ENCODE assay signal across 8 cellular contexts in the genomic region with DNA sequence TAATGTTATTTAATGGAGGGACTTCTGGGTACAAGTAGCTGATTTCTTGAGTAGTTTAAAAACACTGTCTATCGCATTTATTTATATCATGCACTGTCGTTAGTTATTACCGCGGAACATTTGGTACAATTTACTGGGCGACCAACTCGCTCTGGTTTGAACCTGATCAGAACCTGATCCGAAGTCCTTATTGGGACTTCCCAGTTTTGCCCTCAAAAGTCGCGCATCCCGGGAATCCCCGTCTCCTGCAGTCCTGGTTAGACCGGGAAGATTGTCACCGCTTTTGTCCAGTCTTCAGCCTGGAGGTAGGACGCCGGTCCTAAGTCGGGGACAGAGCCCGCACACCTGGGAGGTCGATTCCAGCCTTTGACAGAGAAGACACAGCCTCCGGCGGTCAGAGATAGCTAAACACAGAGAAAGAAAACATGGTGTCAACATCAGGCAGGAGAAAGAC. TPM values are rescaled to one million over a fixed set of nuclear protein-coding genes. Genes with fewer than 3 reads are reported as not detected.
DNase-seq lines count a peak whose midpoint lies in the region; ATAC-seq and TF ChIP-seq lines count a peak whose summit lies in the region.

No MANE protein-coding gene starts in this region.

- TF ChIP-seq CTCF in cardiac fibroblast (IDR thresholded peaks at IDR 0.05; ENCODE audit: low read depth, low read length), result no peak

- intact Hi-C loops in left colon (cut with DNase I, micrococcal nuclease), result loop anchor here in 1 of 2 donors (10.0 kb wide), 1 partner anchor 332 kb away; a partner anchor contains a TSS

- H3K4me3 ChIP-seq in cardiac fibroblast (replicated peaks in 1 of 2; ENCODE audit: low read depth in 2 of 2, low read length in 2 of 2), result peak overlapping the region; percentile 86 to 96

- DNase-seq in Ammon's horn (ENCODE audit: low spot score) (peak; percentile 33), RPMI7951 (ENCODE audit: low read depth) (peak; percentile 13), cardiac fibroblast (ENCODE audit: low read depth in 2 of 2) (peak; percentile 21 to 43), left colon (peak; percentile 44 to 51), HT-29 (ENCODE audit: low spot score) (no peak), NCI-H2029 (lab: John Stamatoyannopoulos, UW) (no peak)
- DNase-seq in stimulated activated CD4-positive, alpha-beta T cell treated with anti-CD3 and anti-CD28 coated beads, Interleukin-4, amount 100 ng/mL, for 1 hour, result peak; percentile 5

- ATAC-seq in GM21576 (IDR thresholded peaks at IDR 0.05; ENCODE audit: unreplicated experiment) (peak; percentile 8), left colon (peak; percentile 26)

RNA-seq across cellular contexts. Expression of a gene that starts 0.7 kb away (rescaled TPM):
- 21.0 and 21.7 TPM in 2 replicates for total RNA-seq in RPMI7951 (2014; rRNA removed; shearing (Covaris generic))
- total RNA-seq in left colon, result 10 to 100 TPM; 18.1 to 30.4 TPM
- 11.1 and 11.7 TPM in 2 replicates for total RNA-seq in HT-29 (2014; rRNA removed; shearing (Covaris generic))

RNA-seq across cellular contexts. Expression of a gene that starts 34.4 kb away (rescaled TPM):
- total RNA-seq in RPMI7951 (2014; rRNA removed; shearing (Covaris generic)), result 48.4 and 53.0 TPM in 2 replicates
- 10 to 100 TPM; 37.7 to 52.0 TPM for total RNA-seq in left colon
- 40.0 and 49.2 TPM in 2 replicates for total RNA-seq in HT-29 (2014; rRNA removed; shearing (Covaris generic))

RNA-seq across cellular contexts. Expression of a gene that starts 44.3 kb away (rescaled TPM):
- not detected in 2 replicates for total RNA-seq in RPMI7951 (2014; rRNA removed; shearing (Covaris generic))
- total RNA-seq in left colon, result not detected
- total RNA-seq in HT-29 (2014; rRNA removed; shearing (Covaris generic)), result not detected in 2 replicates

Comparison
In these comparisons a context has a peak if more than half of its experiments do, and no peak if none do; other contexts are left out.
1. DNase-seq: peak in Ammon's horn (single experiment), RPMI7951 (single experiment), cardiac fibroblast (2 of 2), left colon (2 of 2) and stimulated activated CD4-positive, alpha-beta T cell treated with anti-CD3 and anti-CD28 coated beads, Interleukin-4, amount 100 ng/mL, for 1 hour (single experiment); none in HT-29 (single experiment) and NCI-H2029 (single experiment).